In the genomic region with DNA sequence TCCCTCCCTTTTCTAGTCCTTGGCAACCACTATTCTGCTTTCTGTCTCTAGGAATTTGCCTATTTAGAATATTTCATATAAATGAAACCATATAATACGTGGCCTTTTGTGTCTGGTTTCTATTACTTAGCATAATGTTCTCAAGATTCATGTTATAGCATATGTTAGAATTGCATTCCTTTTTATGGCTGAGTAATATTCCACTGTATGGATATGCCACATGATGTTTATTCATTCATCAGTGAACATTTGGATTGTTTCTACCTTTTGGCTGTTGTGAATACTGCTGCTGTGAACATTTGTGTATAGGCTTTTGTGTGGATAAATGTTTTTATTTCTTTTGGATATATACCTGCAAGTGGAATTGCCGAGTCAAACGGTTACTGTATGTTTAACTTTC, we compare ENCODE assay signal across 23 cellular contexts.
"Had no signal": no experiment of that assay in that cellular context is flagged by ENCODE, and none has a peak within 500 bp of the region (broad histone marks: within the 10 kb centered on the region; RNA-seq: fewer than 3 reads in every experiment).

No MANE protein-coding gene starts in this region.

- ATAC-seq: activated CD4-positive, CD25-positive, alpha-beta regulatory T cell treated with anti-CD3 and anti-CD28 coated beads, Interleukin-2, amount 50 U/mL, for 24 hours; activated naive CD4-positive, alpha-beta T cell treated with anti-CD3 and anti-CD28 coated beads, Interleukin-2, amount 50 U/mL, for 72 hours; activated naive CD8-positive, alpha-beta T cell treated with anti-CD3 and anti-CD28 coated beads, Interleukin-2, amount 50 U/mL, for 24 hours; T-cell had no signal

- H3K27ac ChIP-seq: Peyer's patch, RWPE1, SJCRH30, WERI-Rb-1 had no signal

- H3K9me3 ChIP-seq: Peyer's patch had no signal

- H3K4me3 ChIP-seq: Peyer's patch, SJCRH30 had no signal

- H3K27me3 ChIP-seq: Peyer's patch, SJCRH30 had no signal

- DNase-seq: activated CD4-positive, alpha-beta memory T cell treated with anti-CD3 and anti-CD28 coated beads, Interleukin-2, amount 10 ng/mL, durations not matched to agents 7 days and 5 days; activated CD4-positive, alpha-beta T cell treated with anti-CD3 and anti-CD28 coated beads, Interleukin-2, amount 50 U/mL, for 1 hour; activated effector memory CD4-positive, alpha-beta T cell treated with Interleukin-2 at 50 U/mL for 16 hours; activated naive CD4-positive, alpha-beta T cell treated with Interleukin-2 at 50 U/mL for 16 hours; activated naive CD8-positive, alpha-beta T cell treated with anti-CD3 and anti-CD28 coated beads, Interleukin-2, amount 50 U/mL, for 24 hours; activated T-cell treated with anti-CD3 and anti-CD28 coated beads for 4 hours; amniotic stem cell; Kasumi-1; NCI-H1105 treated with DMSO at 0.1 percent for 48 hours; NCI-H1436 treated with DMSO at 0.1 percent for 48 hours; NCI-H187; NCI-H2081; NCI-H510A treated with DMSO at 0.1 percent for 48 hours; NCI-H69; Peyer's patch; Right ventricle myocardium superior; SJCRH30; T-cell; WERI-Rb-1 had no signal

- FAIRE-seq: astrocyte had no signal
